ENCODE assay signal across 17 cellular contexts in genomic region chr5:3179220-3179619, GRCh38.
DNase-seq lines count a peak whose midpoint lies in the region; ATAC-seq and TF ChIP-seq lines count a peak whose summit lies in the region.
"Had no signal": no experiment of that assay in that cellular context is flagged by ENCODE, and none has a peak within 500 bp of the region (broad histone marks: within the 10 kb centered on the region; RNA-seq: fewer than 3 reads in every experiment).

No MANE protein-coding gene starts in this region.

- no peak overlapping the region for H3K27ac Mint-ChIP-seq in activated CD4-positive, alpha-beta T cell treated with anti-CD3 and anti-CD28 coated beads, Interleukin-2, amount 10 ng/mL, durations not matched to agents 24 days and 14 days
- H3K27ac Mint-ChIP-seq in activated CD4-positive, alpha-beta T cell treated with anti-CD3 and anti-CD28 coated beads, Interleukin-2, amount 10 ng/mL, durations not matched to agents 7 days and 5 days: no peak overlapping the region
- H3K27ac Mint-ChIP-seq in progenitor cell of endocrine pancreas: no peak overlapping the region
- H3K27ac Mint-ChIP-seq: CD4-positive, alpha-beta T cell; IgD-negative memory B cell had no signal

- H3K4me1 Mint-ChIP-seq in activated CD4-positive, alpha-beta T cell treated with anti-CD3 and anti-CD28 coated beads, Interleukin-2, amount 10 ng/mL, durations not matched to agents 24 days and 14 days: no peaks in the 10 kb centered on the region
- H3K4me1 Mint-ChIP-seq in activated CD4-positive, alpha-beta T cell treated with anti-CD3 and anti-CD28 coated beads, Interleukin-2, amount 10 ng/mL, durations not matched to agents 7 days and 5 days: no peaks in the 10 kb centered on the region
- no peaks in the 10 kb centered on the region for H3K4me1 Mint-ChIP-seq in progenitor cell of endocrine pancreas (ENCODE audit: low read depth)
- H3K4me1 Mint-ChIP-seq: IgD-negative memory B cell had no signal

- no peak overlapping the region for H4K8ac ChIP-seq in neuronal stem cell (ENCODE audit: low read depth, low read length)

- H4K91ac ChIP-seq in neuronal stem cell (ENCODE audit: low read depth, low read length, poor library complexity): no peak overlapping the region

- no peaks in the 10 kb centered on the region for H3K36me3 Mint-ChIP-seq in activated CD4-positive, alpha-beta T cell treated with anti-CD3 and anti-CD28 coated beads, Interleukin-2, amount 10 ng/mL, durations not matched to agents 24 days and 14 days (ENCODE audit: low read depth)
- no peaks in the 10 kb centered on the region for H3K36me3 Mint-ChIP-seq in activated CD4-positive, alpha-beta T cell treated with anti-CD3 and anti-CD28 coated beads, Interleukin-2, amount 10 ng/mL, durations not matched to agents 7 days and 5 days (ENCODE audit: low read depth)
- H3K36me3 Mint-ChIP-seq in progenitor cell of endocrine pancreas (ENCODE audit: insufficient read depth): no peaks in the 10 kb centered on the region
- H3K36me3 Mint-ChIP-seq: IgD-negative memory B cell had no signal

- POLR2A ChIA-PET in activated CD4-positive, alpha-beta T cell treated with anti-CD3 and anti-CD28 coated beads, Interleukin-2, amount 10 ng/mL, durations not matched to agents 7 days and 5 days (lab: Charles Lee): no interaction called here

- H3K9me3 Mint-ChIP-seq in activated CD4-positive, alpha-beta T cell treated with anti-CD3 and anti-CD28 coated beads, Interleukin-2, amount 10 ng/mL, durations not matched to agents 24 days and 14 days: no peaks in the 10 kb centered on the region
- H3K9me3 Mint-ChIP-seq in activated CD4-positive, alpha-beta T cell treated with anti-CD3 and anti-CD28 coated beads, Interleukin-2, amount 10 ng/mL, durations not matched to agents 7 days and 5 days: no peaks in the 10 kb centered on the region
- no peaks in the 10 kb centered on the region for H3K9me3 Mint-ChIP-seq in progenitor cell of endocrine pancreas (ENCODE audit: low read depth)
- H3K9me3 Mint-ChIP-seq: CD4-positive, alpha-beta T cell had no signal

- peaks cover 4% of the 10 kb centered on the region for H3K9me3 ChIP-seq in WERI-Rb-1 (ENCODE audit: severe bottlenecking)
- no peaks in the 10 kb centered on the region for H3K9me3 ChIP-seq in neuronal stem cell (replicated peaks in 1 of 2; ENCODE audit: control insufficient read depth in 2 of 2, insufficient read depth in 1 of 2, low read depth in 1 of 2, low read length in 2 of 2)

- no peak overlapping the region for H3K23ac ChIP-seq in neuronal stem cell (ENCODE audit: low read depth, low read length, poor library complexity)

- H3K36me3 ChIP-seq in WERI-Rb-1 (no peaks in the 10 kb centered on the region), neuronal stem cell (replicated peaks in 1 of 2; ENCODE audit: control insufficient read depth in 2 of 2, insufficient read depth in 2 of 2, low read length in 2 of 2) (no peaks in the 10 kb centered on the region)
- H3K36me3 ChIP-seq: BLaER1 treated with 17β-estradiol and CSF1 and Interleukin-3, amounts not matched to agents 10 nM and 100 nM had no signal

- no peak overlapping the region for H2BK12ac ChIP-seq in neuronal stem cell (ENCODE audit: low read length)

- H3K27me3 Mint-ChIP-seq in activated CD4-positive, alpha-beta T cell treated with anti-CD3 and anti-CD28 coated beads, Interleukin-2, amount 10 ng/mL, durations not matched to agents 24 days and 14 days: no peaks in the 10 kb centered on the region
- no peaks in the 10 kb centered on the region for H3K27me3 Mint-ChIP-seq in activated CD4-positive, alpha-beta T cell treated with anti-CD3 and anti-CD28 coated beads, Interleukin-2, amount 10 ng/mL, durations not matched to agents 7 days and 5 days
- H3K27me3 Mint-ChIP-seq in progenitor cell of endocrine pancreas: peaks cover 26% of the 10 kb centered on the region
- H3K27me3 Mint-ChIP-seq: CD4-positive, alpha-beta T cell; IgD-negative memory B cell had no signal

- no peak overlapping the region for H2AFZ ChIP-seq in neuronal stem cell (ENCODE audit: low read length)

- H3K4me3 Mint-ChIP-seq in activated CD4-positive, alpha-beta T cell treated with anti-CD3 and anti-CD28 coated beads, Interleukin-2, amount 10 ng/mL, durations not matched to agents 24 days and 14 days: no peak overlapping the region
- H3K4me3 Mint-ChIP-seq in activated CD4-positive, alpha-beta T cell treated with anti-CD3 and anti-CD28 coated beads, Interleukin-2, amount 10 ng/mL, durations not matched to agents 7 days and 5 days: no peak overlapping the region
- no peak overlapping the region for H3K4me3 Mint-ChIP-seq in progenitor cell of endocrine pancreas (ENCODE audit: low read depth)
- H3K4me3 Mint-ChIP-seq: CD4-positive, alpha-beta T cell; IgD-negative memory B cell had no signal

- TF ChIP-seq CTCF in WERI-Rb-1 (IDR thresholded peaks at IDR 0.05; ENCODE audit: low read depth, low read length) (0 out of 2 replicates have a peak, but pooled peaks have one; percentile 18), progenitor cell of endocrine pancreas (IDR thresholded peaks at IDR 0.05; ENCODE audit: unreplicated experiment) (peak; percentile 8)

- H3K4me2 ChIP-seq in neuronal stem cell (ENCODE audit: insufficient read depth, low read length, poor library complexity, severe bottlenecking): no peak overlapping the region
- H3K4me2 ChIP-seq: BLaER1 treated with 17β-estradiol and CSF1 and Interleukin-3, amounts not matched to agents 10 nM and 100 nM had no signal

- H2BK120ac ChIP-seq in neuronal stem cell (ENCODE audit: low read depth, low read length): no peak overlapping the region

- no peak overlapping the region for H3K9ac ChIP-seq in neuronal stem cell (ENCODE audit: low read depth, low read length, poor library complexity)
- H3K9ac ChIP-seq: BLaER1 treated with 17β-estradiol and CSF1 and Interleukin-3, amounts not matched to agents 10 nM and 100 nM had no signal

- WGBS in neuronal stem cell (ENCODE audit: extremely low coverage in 2 of 2, insufficient read length in 2 of 2, insufficient replicate concordance in 1 of 2), 2 donors: no CpG with 5 or more reads among the region's 5 CpGs

- no peak overlapping the region for H3K4ac ChIP-seq in neuronal stem cell (ENCODE audit: low read length)

- no peak for ATAC-seq in HG02884 (IDR thresholded peaks at IDR 0.05; ENCODE audit: unreplicated experiment)

- H3K4me3 ChIP-seq in WERI-Rb-1 (ENCODE audit: low read depth, low read length): no peak overlapping the region
- H3K4me3 ChIP-seq in neuronal stem cell (ENCODE audit: low read length in 2 of 2): no peak overlapping the region
- H3K4me3 ChIP-seq: BLaER1 treated with 17β-estradiol and CSF1 and Interleukin-3, amounts not matched to agents 10 nM and 100 nM had no signal

- CTCF ChIA-PET in activated CD4-positive, alpha-beta T cell treated with anti-CD3 and anti-CD28 coated beads, Interleukin-2, amount 10 ng/mL, durations not matched to agents 7 days and 5 days (lab: Charles Lee): no interaction called here

- H3K27me3 ChIP-seq in WERI-Rb-1 (ENCODE audit: insufficient read depth, low read depth, severe bottlenecking): peaks cover 97% of the 10 kb centered on the region
- H3K27me3 ChIP-seq in neuronal stem cell (ENCODE audit: control insufficient read depth in 3 of 3, insufficient read depth in 3 of 3, low read depth in 1 of 3, low read length in 3 of 3): no peaks in the 10 kb centered on the region
- H3K27me3 ChIP-seq: BLaER1 treated with 17β-estradiol and CSF1 and Interleukin-3, amounts not matched to agents 10 nM and 100 nM had no signal

- H3K18ac ChIP-seq in neuronal stem cell (ENCODE audit: low read length): no peak overlapping the region

- H2BK5ac ChIP-seq in neuronal stem cell (ENCODE audit: low read length): no peak overlapping the region

- H3K27ac ChIP-seq in WERI-Rb-1: no peak overlapping the region
- H3K27ac ChIP-seq in neuronal stem cell (replicated peaks; ENCODE audit: low read length): no peak overlapping the region
- H3K27ac ChIP-seq: 22Rv1; BLaER1 treated with 17β-estradiol and CSF1 and Interleukin-3, amounts not matched to agents 10 nM and 100 nM had no signal

- H2AK5ac ChIP-seq in neuronal stem cell (ENCODE audit: low read depth, low read length): no peak overlapping the region

- peaks cover 4 to 12% of the 10 kb centered on the region in 2 donors for H3K4me1 ChIP-seq in neuronal stem cell (ENCODE audit: control insufficient read depth in 2 of 2, insufficient read depth in 1 of 2, low read depth in 1 of 2, low read length in 2 of 2)

- H3K14ac ChIP-seq in neuronal stem cell (ENCODE audit: low read length): no peak overlapping the region

- H2BK15ac ChIP-seq in neuronal stem cell (ENCODE audit: low read length): no peak overlapping the region

- DNase-seq in activated CD4-positive, alpha-beta T cell treated with anti-CD3 and anti-CD28 coated beads, Interleukin-2, amount 10 ng/mL, durations not matched to agents 24 days and 14 days: peak; percentile 36
- DNase-seq in activated CD4-positive, alpha-beta T cell treated with anti-CD3 and anti-CD28 coated beads, Interleukin-2, amount 10 ng/mL, durations not matched to agents 7 days and 5 days: no peak
- DNase-seq in WERI-Rb-1 (no peak), iPS-NIHi11 (ENCODE audit: low spot score) (peak; percentile 50), progenitor cell of endocrine pancreas (ENCODE audit: low spot score, unreplicated experiment) (no peak), AG08395 (ENCODE audit: low spot score) (no peak), neuronal stem cell (ENCODE audit: low spot score) (no peak)
- DNase-seq: AML-193; Calu3; CD4-positive, alpha-beta T cell; DMS79; EL; GDM1 had no signal

- intact Hi-C loops in activated CD4-positive, alpha-beta T cell treated with anti-CD3 and anti-CD28 coated beads, Interleukin-2, amount 10 ng/mL, durations not matched to agents 24 days and 14 days (cut with micrococcal nuclease): no loop called here

- no peaks in the 10 kb centered on the region for H3K79me1 ChIP-seq in neuronal stem cell (ENCODE audit: low read depth, low read length)

Comparison
In these comparisons a context has a peak if more than half of its experiments do, and no peak if none do; other contexts are left out.
1. DNase-seq: peak in activated CD4-positive, alpha-beta T cell treated with anti-CD3 and anti-CD28 coated beads, Interleukin-2, amount 10 ng/mL, durations not matched to agents 24 days and 14 days (single experiment) and iPS-NIHi11 (single experiment); none in activated CD4-positive, alpha-beta T cell treated with anti-CD3 and anti-CD28 coated beads, Interleukin-2, amount 10 ng/mL, durations not matched to agents 7 days and 5 days (single experiment), WERI-Rb-1 (single experiment), progenitor cell of endocrine pancreas (single experiment), AG08395 (single experiment) and neuronal stem cell (single experiment).